Comparison of ENCODE assay signal across 1 cellular context in the genomic region with DNA sequence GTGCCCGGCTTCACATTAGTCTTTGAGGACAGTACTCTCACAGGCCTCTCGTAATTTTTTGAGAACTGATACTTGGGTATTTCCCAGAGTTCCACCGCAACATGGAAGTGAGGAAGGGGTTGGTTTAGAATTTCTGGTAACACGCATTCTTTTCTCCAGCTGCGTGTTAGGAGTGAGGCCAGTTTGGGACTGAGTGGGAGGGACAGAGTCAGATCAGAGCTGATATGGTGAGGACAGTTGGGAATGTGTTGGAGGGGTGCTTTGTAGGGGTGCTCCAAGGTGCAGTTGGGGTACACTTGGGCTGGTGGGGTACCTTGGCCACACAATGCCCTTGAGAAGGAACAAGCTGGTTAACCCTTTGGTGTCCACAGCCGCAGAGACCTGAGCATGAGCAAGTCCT.
TF ChIP-seq lines count a peak whose summit lies in the region.

No MANE protein-coding gene starts in this region.

TF ChIP-seq in GM12878, 131 proteins besides CTCF, POLR2A, EP300 and RAD21:
- TF ChIP-seq, protein P1, sequence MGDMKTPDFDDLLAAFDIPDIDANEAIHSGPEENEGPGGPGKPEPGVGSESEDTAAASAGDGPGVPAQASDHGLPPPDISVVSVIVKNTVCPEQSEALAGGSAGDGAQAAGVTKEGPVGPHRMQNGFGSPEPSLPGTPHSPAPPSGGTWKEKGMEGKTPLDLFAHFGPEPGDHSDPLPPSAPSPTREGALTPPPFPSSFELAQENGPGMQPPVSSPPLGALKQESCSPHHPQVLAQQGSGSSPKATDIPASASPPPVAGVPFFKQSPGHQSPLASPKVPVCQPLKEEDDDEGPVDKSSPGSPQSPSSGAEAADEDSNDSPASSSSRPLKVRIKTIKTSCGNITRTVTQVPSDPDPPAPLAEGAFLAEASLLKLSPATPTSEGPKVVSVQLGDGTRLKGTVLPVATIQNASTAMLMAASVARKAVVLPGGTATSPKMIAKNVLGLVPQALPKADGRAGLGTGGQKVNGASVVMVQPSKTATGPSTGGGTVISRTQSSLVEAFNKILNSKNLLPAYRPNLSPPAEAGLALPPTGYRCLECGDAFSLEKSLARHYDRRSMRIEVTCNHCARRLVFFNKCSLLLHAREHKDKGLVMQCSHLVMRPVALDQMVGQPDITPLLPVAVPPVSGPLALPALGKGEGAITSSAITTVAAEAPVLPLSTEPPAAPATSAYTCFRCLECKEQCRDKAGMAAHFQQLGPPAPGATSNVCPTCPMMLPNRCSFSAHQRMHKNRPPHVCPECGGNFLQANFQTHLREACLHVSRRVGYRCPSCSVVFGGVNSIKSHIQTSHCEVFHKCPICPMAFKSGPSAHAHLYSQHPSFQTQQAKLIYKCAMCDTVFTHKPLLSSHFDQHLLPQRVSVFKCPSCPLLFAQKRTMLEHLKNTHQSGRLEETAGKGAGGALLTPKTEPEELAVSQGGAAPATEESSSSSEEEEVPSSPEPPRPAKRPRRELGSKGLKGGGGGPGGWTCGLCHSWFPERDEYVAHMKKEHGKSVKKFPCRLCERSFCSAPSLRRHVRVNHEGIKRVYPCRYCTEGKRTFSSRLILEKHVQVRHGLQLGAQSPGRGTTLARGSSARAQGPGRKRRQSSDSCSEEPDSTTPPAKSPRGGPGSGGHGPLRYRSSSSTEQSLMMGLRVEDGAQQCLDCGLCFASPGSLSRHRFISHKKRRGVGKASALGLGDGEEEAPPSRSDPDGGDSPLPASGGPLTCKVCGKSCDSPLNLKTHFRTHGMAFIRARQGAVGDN (IDR thresholded peaks at IDR 0.05), result 0 out of 2 replicates have a peak, but pooled peaks have one; percentile 51
- TF ChIP-seq, protein P2, sequence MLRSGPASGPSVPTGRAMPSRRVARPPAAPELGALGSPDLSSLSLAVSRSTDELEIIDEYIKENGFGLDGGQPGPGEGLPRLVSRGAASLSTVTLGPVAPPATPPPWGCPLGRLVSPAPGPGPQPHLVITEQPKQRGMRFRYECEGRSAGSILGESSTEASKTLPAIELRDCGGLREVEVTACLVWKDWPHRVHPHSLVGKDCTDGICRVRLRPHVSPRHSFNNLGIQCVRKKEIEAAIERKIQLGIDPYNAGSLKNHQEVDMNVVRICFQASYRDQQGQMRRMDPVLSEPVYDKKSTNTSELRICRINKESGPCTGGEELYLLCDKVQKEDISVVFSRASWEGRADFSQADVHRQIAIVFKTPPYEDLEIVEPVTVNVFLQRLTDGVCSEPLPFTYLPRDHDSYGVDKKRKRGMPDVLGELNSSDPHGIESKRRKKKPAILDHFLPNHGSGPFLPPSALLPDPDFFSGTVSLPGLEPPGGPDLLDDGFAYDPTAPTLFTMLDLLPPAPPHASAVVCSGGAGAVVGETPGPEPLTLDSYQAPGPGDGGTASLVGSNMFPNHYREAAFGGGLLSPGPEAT (IDR thresholded peaks at IDR 0.05; ENCODE audit: low read depth), result peak; percentile 89
- no peak for TF ChIP-seq CEBPB (IDR thresholded peaks at IDR 0.05; ENCODE audit: borderline replicate concordance in 1 of 2, low read depth in 2 of 2, low read length in 2 of 2)
- peak; percentile 88 for TF ChIP-seq IKZF1 (conservative IDR thresholded peaks at IDR 0.05)
- TF ChIP-seq SPI1 (IDR thresholded peaks at IDR 0.05; ENCODE audit: borderline replicate concordance, insufficient read depth, low read depth, low read length), result peak; percentile 92
- TF ChIP-seq HDGF (IDR thresholded peaks at IDR 0.05), result peak; percentile 47; the same call in 1 of the 2 replicates
- TF ChIP-seq FOXM1 (IDR thresholded peaks at IDR 0.05; ENCODE audit: low read depth, low read length), result peak; percentile 45; the same call in 1 of the 2 replicates
- TF ChIP-seq BCL11A (IDR thresholded peaks at IDR 0.05; ENCODE audit: low read depth, low read length), result peak; percentile 66; the same call in 1 of the 2 replicates
- TF ChIP-seq BMI1 (IDR thresholded peaks at IDR 0.05; ENCODE audit: borderline replicate concordance), result no peak
- peak; percentile 73; the same call in 1 of the 2 replicates for TF ChIP-seq NFIC (IDR thresholded peaks at IDR 0.05; ENCODE audit: low read depth, low read length)
- TF ChIP-seq IKZF2 (IDR thresholded peaks at IDR 0.05), result peak; percentile 90 to 92
- TF ChIP-seq, protein P3, sequence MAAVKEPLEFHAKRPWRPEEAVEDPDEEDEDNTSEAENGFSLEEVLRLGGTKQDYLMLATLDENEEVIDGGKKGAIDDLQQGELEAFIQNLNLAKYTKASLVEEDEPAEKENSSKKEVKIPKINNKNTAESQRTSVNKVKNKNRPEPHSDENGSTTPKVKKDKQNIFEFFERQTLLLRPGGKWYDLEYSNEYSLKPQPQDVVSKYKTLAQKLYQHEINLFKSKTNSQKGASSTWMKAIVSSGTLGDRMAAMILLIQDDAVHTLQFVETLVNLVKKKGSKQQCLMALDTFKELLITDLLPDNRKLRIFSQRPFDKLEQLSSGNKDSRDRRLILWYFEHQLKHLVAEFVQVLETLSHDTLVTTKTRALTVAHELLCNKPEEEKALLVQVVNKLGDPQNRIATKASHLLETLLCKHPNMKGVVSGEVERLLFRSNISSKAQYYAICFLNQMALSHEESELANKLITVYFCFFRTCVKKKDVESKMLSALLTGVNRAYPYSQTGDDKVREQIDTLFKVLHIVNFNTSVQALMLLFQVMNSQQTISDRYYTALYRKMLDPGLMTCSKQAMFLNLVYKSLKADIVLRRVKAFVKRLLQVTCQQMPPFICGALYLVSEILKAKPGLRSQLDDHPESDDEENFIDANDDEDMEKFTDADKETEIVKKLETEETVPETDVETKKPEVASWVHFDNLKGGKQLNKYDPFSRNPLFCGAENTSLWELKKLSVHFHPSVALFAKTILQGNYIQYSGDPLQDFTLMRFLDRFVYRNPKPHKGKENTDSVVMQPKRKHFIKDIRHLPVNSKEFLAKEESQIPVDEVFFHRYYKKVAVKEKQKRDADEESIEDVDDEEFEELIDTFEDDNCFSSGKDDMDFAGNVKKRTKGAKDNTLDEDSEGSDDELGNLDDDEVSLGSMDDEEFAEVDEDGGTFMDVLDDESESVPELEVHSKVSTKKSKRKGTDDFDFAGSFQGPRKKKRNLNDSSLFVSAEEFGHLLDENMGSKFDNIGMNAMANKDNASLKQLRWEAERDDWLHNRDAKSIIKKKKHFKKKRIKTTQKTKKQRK (IDR thresholded peaks at IDR 0.05; ENCODE audit: low read depth, low read length), result no peak
- 0 out of 2 replicates have a peak, but pooled peaks have one; percentile 38 for TF ChIP-seq MEF2A (IDR thresholded peaks at IDR 0.05; ENCODE audit: insufficient read depth, low read depth, low read length)
- TF ChIP-seq RELA (IDR thresholded peaks at IDR 0.05; ENCODE audit: borderline replicate concordance, partially characterized antibody), result peak; percentile 71
- TF ChIP-seq, protein P4, sequence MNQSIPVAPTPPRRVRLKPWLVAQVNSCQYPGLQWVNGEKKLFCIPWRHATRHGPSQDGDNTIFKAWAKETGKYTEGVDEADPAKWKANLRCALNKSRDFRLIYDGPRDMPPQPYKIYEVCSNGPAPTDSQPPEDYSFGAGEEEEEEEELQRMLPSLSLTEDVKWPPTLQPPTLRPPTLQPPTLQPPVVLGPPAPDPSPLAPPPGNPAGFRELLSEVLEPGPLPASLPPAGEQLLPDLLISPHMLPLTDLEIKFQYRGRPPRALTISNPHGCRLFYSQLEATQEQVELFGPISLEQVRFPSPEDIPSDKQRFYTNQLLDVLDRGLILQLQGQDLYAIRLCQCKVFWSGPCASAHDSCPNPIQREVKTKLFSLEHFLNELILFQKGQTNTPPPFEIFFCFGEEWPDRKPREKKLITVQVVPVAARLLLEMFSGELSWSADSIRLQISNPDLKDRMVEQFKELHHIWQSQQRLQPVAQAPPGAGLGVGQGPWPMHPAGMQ (IDR thresholded peaks at IDR 0.05; ENCODE audit: borderline replicate concordance), result peak; percentile 53; the same call in 1 of the 2 replicates
- TF ChIP-seq PAX5 (IDR thresholded peaks at IDR 0.05; ENCODE audit: borderline replicate concordance, low read depth, low read length), result 0 out of 2 replicates have a peak, but pooled peaks have one; percentile 17
- peak; percentile 64; the same call in 1 of the 2 replicates for TF ChIP-seq TCF12 (IDR thresholded peaks at IDR 0.05; ENCODE audit: low read depth, low read length)
- no peak for TF ChIP-seq RBBP5 (conservative IDR thresholded peaks at IDR 0.05)
- TF ChIP-seq, protein P5, sequence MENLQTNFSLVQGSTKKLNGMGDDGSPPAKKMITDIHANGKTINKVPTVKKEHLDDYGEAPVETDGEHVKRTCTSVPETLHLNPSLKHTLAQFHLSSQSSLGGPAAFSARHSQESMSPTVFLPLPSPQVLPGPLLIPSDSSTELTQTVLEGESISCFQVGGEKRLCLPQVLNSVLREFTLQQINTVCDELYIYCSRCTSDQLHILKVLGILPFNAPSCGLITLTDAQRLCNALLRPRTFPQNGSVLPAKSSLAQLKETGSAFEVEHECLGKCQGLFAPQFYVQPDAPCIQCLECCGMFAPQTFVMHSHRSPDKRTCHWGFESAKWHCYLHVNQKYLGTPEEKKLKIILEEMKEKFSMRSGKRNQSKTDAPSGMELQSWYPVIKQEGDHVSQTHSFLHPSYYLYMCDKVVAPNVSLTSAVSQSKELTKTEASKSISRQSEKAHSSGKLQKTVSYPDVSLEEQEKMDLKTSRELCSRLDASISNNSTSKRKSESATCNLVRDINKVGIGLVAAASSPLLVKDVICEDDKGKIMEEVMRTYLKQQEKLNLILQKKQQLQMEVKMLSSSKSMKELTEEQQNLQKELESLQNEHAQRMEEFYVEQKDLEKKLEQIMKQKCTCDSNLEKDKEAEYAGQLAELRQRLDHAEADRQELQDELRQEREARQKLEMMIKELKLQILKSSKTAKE (IDR thresholded peaks at IDR 0.05; ENCODE audit: low read depth, poor library complexity, severe bottlenecking), result peak; percentile 23
- TF ChIP-seq RUNX3 (IDR thresholded peaks at IDR 0.05; ENCODE audit: low read length), result peak; percentile 85
- peak; percentile 90 for TF ChIP-seq IRF4 (IDR thresholded peaks at IDR 0.05; ENCODE audit: low read depth, low read length)
- TF ChIP-seq HDAC6 (IDR thresholded peaks at IDR 0.05; ENCODE audit: unreplicated experiment), result no peak
- peak; percentile 16; the same call in 1 of the 2 replicates for TF ChIP-seq CREM (IDR thresholded peaks at IDR 0.05; ENCODE audit: low read depth)
- no peak for TF ChIP-seq SRF (IDR thresholded peaks at IDR 0.05; ENCODE audit: low read depth in 2 of 2, low read length in 2 of 2)
- TF ChIP-seq DPF2 (IDR thresholded peaks at IDR 0.05), result peak; percentile 92
- no peak for TF ChIP-seq ZNF207 (IDR thresholded peaks at IDR 0.05; ENCODE audit: borderline replicate concordance)
- no peak for TF ChIP-seq CREB1 (IDR thresholded peaks at IDR 0.05; ENCODE audit: low read depth)
- TF ChIP-seq EED (IDR thresholded peaks at IDR 0.05; ENCODE audit: low read depth), result peak; percentile 89
- peak; percentile 45; the same call in 1 of the 2 replicates for TF ChIP-seq GATAD2B (conservative IDR thresholded peaks at IDR 0.05; ENCODE audit: low read depth)
- TF ChIP-seq MTA2 (IDR thresholded peaks at IDR 0.05; ENCODE audit: low read depth), result peak; percentile 66
